ENCODE assay signal across 1 cellular context in genomic region chr2:23419171-23420090, GRCh38.
TF ChIP-seq lines count a peak whose summit lies in the region.

No MANE protein-coding gene starts in this region.

TF ChIP-seq in K562, 482 proteins besides CTCF, POLR2A, EP300 and RAD21 (continued from another document):
- no peak for TF ChIP-seq PBX2 (CRISPR knock-in tag; IDR thresholded peaks at IDR 0.05; ENCODE audit: low read depth)
- 0 out of 2 replicates have a peak, but pooled peaks have one; percentile 17 for TF ChIP-seq PBX2 (tag; conservative IDR thresholded peaks at IDR 0.05; ENCODE audit: low read depth)
- no peak for TF ChIP-seq E2F5 (CRISPR knock-in tag; IDR thresholded peaks at IDR 0.05)
- no peak for TF ChIP-seq ZNF431 (CRISPR knock-in tag; IDR thresholded peaks at IDR 0.05)
- no peak for TF ChIP-seq NR2C2 (CRISPR knock-in tag; IDR thresholded peaks at IDR 0.05)
- TF ChIP-seq NR2C2 (tag; IDR thresholded peaks at IDR 0.05): peak; percentile 71
- no peak for TF ChIP-seq GATAD2A (IDR thresholded peaks at IDR 0.05)
- TF ChIP-seq MGA (IDR thresholded peaks at IDR 0.05): no peak
- no peak for TF ChIP-seq SREBF1 (IDR thresholded peaks at IDR 0.05; ENCODE audit: borderline replicate concordance, low read depth, low read length)
- no peak for TF ChIP-seq MAFK (IDR thresholded peaks at IDR 0.05; ENCODE audit: low read length)
- peak; percentile 33; the same call in 1 of the 2 replicates for TF ChIP-seq FOSL1 (tag; conservative IDR thresholded peaks at IDR 0.05)
- no peak for TF ChIP-seq ATF1 (CRISPR knock-in tag; IDR thresholded peaks at IDR 0.05)
- TF ChIP-seq ATF1 (tag; IDR thresholded peaks at IDR 0.05): peak; percentile 31
